24 cellular contexts compared by ENCODE assay signal in the genomic region with DNA sequence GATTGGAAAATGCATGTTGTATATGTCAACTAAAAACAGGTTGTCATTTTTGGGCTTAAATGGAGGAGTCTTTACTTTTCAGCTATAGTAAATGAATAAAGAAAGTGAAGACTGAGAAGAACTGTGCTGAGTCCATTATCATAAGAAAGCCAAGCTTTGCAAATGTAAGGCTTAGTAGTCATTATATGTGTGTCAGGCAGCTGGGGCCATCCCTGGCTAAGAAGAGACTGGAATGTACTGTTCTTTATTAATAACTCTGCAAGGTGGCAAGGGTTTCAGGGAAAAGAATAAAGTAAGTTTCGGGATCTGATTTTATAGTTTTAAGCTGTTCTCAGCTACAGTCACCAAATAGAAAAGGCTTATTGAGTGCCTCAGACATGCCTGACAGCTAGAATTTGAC. TPM values are rescaled to one million over a fixed set of nuclear protein-coding genes. Genes with fewer than 3 reads are reported as not detected.
DNase-seq lines count a peak whose midpoint lies in the region; ATAC-seq and TF ChIP-seq lines count a peak whose summit lies in the region.
"Had no signal": no experiment of that assay in that cellular context is flagged by ENCODE, and none has a peak within 500 bp of the region (broad histone marks: within the 10 kb centered on the region; RNA-seq: fewer than 3 reads in every experiment).

No MANE protein-coding gene starts in this region.

- H2BK120ac ChIP-seq in neuronal stem cell (ENCODE audit: low read depth, low read length): no peak overlapping the region

- H2AK5ac ChIP-seq in neuronal stem cell (ENCODE audit: low read depth, low read length): no peak overlapping the region

- H3K9ac ChIP-seq in neuronal stem cell (ENCODE audit: low read depth, low read length, poor library complexity): no peak overlapping the region

- intact Hi-C loops in activated CD4-positive, alpha-beta T cell treated with anti-CD3 and anti-CD28 coated beads, Interleukin-2, amount 10 ng/mL, durations not matched to agents 24 days and 14 days (cut with micrococcal nuclease): no loop called here
- intact Hi-C loops in body of pancreas (cut with DNase I): no loop called here

- H3K9me3 ChIP-seq in body of pancreas (no peaks in the 10 kb centered on the region), neuronal stem cell (replicated peaks in 1 of 2; ENCODE audit: control insufficient read depth in 2 of 2, insufficient read depth in 1 of 2, low read depth in 1 of 2, low read length in 2 of 2) (no peaks in the 10 kb centered on the region)

- no peak overlapping the region for H3K4me3 Mint-ChIP-seq in activated CD4-positive, alpha-beta T cell treated with anti-CD3 and anti-CD28 coated beads, Interleukin-2, amount 10 ng/mL, durations not matched to agents 24 days and 14 days
- H3K4me3 Mint-ChIP-seq: CD8-positive, alpha-beta T cell; IgD-negative memory B cell; T-helper 17 cell had no signal

- no peak for TF ChIP-seq CTCF in body of pancreas (IDR thresholded peaks at IDR 0.05)

- no peaks in the 10 kb centered on the region for H3K4me1 Mint-ChIP-seq in activated CD4-positive, alpha-beta T cell treated with anti-CD3 and anti-CD28 coated beads, Interleukin-2, amount 10 ng/mL, durations not matched to agents 24 days and 14 days
- H3K4me1 Mint-ChIP-seq: IgD-negative memory B cell had no signal

- no peak for TF ChIP-seq POLR2A in body of pancreas (IDR thresholded peaks at IDR 0.05)

- H3K18ac ChIP-seq in neuronal stem cell (ENCODE audit: low read length): no peak overlapping the region

- H3K27ac Mint-ChIP-seq in activated CD4-positive, alpha-beta T cell treated with anti-CD3 and anti-CD28 coated beads, Interleukin-2, amount 10 ng/mL, durations not matched to agents 24 days and 14 days: no peak overlapping the region
- H3K27ac Mint-ChIP-seq: CD8-positive, alpha-beta T cell; IgD-negative memory B cell; T-helper 17 cell had no signal

- H3K27me3 ChIP-seq in body of pancreas (no peaks in the 10 kb centered on the region), neuronal stem cell (ENCODE audit: control insufficient read depth in 3 of 3, insufficient read depth in 3 of 3, low read depth in 1 of 3, low read length in 3 of 3) (no peaks in the 10 kb centered on the region)

- H3K23ac ChIP-seq in neuronal stem cell (ENCODE audit: low read depth, low read length, poor library complexity): no peak overlapping the region

- H3K79me1 ChIP-seq in neuronal stem cell (ENCODE audit: low read depth, low read length): no peaks in the 10 kb centered on the region

- H4K91ac ChIP-seq in neuronal stem cell (ENCODE audit: low read depth, low read length, poor library complexity): no peak overlapping the region

- H2BK5ac ChIP-seq in neuronal stem cell (ENCODE audit: low read length): no peak overlapping the region

- H3K4ac ChIP-seq in neuronal stem cell (ENCODE audit: low read length): no peak overlapping the region

- H3K9me3 Mint-ChIP-seq in activated CD4-positive, alpha-beta T cell treated with anti-CD3 and anti-CD28 coated beads, Interleukin-2, amount 10 ng/mL, durations not matched to agents 24 days and 14 days: peaks cover 4% of the 10 kb centered on the region
- H3K9me3 Mint-ChIP-seq: CD8-positive, alpha-beta T cell had no signal

- ATAC-seq in body of pancreas: no peak
- ATAC-seq: CD8-positive, alpha-beta T cell; T-helper 17 cell had no signal

- no peak overlapping the region for H2BK15ac ChIP-seq in neuronal stem cell (ENCODE audit: low read length)

- DNase-seq in NCI-H2227 (lab: John Stamatoyannopoulos, UW; ENCODE audit: unreplicated experiment) (peak; percentile 11), NCI-H2227 treated with DMSO at 0.1 percent for 48 hours (lab: John Stamatoyannopoulos, UW) (no peak), NCI-H69 (lab: John Stamatoyannopoulos, UW) (peak; percentile 46), ecto neural progenitor cell (ENCODE audit: low spot score) (peak; percentile 8), body of pancreas (no peak), neuronal stem cell (ENCODE audit: low spot score) (no peak)
- DNase-seq in activated CD4-positive, alpha-beta T cell treated with anti-CD3 and anti-CD28 coated beads, Interleukin-2, amount 10 ng/mL, durations not matched to agents 24 days and 14 days: no peak
- DNase-seq: 8988T; AML-193; C1 segment of cervical spinal cord; CD8-positive, alpha-beta T cell; DMS153; HCEC 1CT; Karpas-422; NCI-H1694 treated with DMSO at 0.1 percent for 48 hours; NCI-H2081 treated with DMSO at 0.1 percent for 48 hours; NCI-H510A; NCI-H774; OCI-M1; Right ventricle myocardium superior; SW 1271; T-helper 17 cell had no signal

- no peak overlapping the region for H3K4me2 ChIP-seq in neuronal stem cell (ENCODE audit: insufficient read depth, low read length, poor library complexity, severe bottlenecking)

- no peak overlapping the region for H4K8ac ChIP-seq in neuronal stem cell (ENCODE audit: low read depth, low read length)

- H2BK12ac ChIP-seq in neuronal stem cell (ENCODE audit: low read length): no peak overlapping the region

- H3K4me1 ChIP-seq in body of pancreas (peaks cover 42% of the 10 kb centered on the region), neuronal stem cell (ENCODE audit: control insufficient read depth in 2 of 2, insufficient read depth in 1 of 2, low read depth in 1 of 2, low read length in 2 of 2) (peaks cover 6 to 19% of the 10 kb centered on the region in 2 donors)

- H3K27ac ChIP-seq in body of pancreas (no peak overlapping the region), neuronal stem cell (replicated peaks; ENCODE audit: low read length) (no peak overlapping the region)
- H3K27ac ChIP-seq: HL-60 had no signal

- H3K36me3 ChIP-seq in body of pancreas (replicated peaks in 1 of 2; ENCODE audit: insufficient read depth in 1 of 2, low read depth in 2 of 2) (no peaks in the 10 kb centered on the region), neuronal stem cell (replicated peaks in 1 of 2; ENCODE audit: control insufficient read depth in 2 of 2, insufficient read depth in 2 of 2, low read length in 2 of 2) (peaks cover 0 to 2% of the 10 kb centered on the region in 2 donors)

- no peak overlapping the region for H3K4me3 ChIP-seq in body of pancreas
- H3K4me3 ChIP-seq in neuronal stem cell (ENCODE audit: low read length in 2 of 2): no peak overlapping the region

- no peak overlapping the region for H2AFZ ChIP-seq in neuronal stem cell (ENCODE audit: low read length)

- H3K36me3 Mint-ChIP-seq in activated CD4-positive, alpha-beta T cell treated with anti-CD3 and anti-CD28 coated beads, Interleukin-2, amount 10 ng/mL, durations not matched to agents 24 days and 14 days (ENCODE audit: low read depth): no peaks in the 10 kb centered on the region
- H3K36me3 Mint-ChIP-seq: CD8-positive, alpha-beta T cell; IgD-negative memory B cell had no signal

- H3K27me3 Mint-ChIP-seq in activated CD4-positive, alpha-beta T cell treated with anti-CD3 and anti-CD28 coated beads, Interleukin-2, amount 10 ng/mL, durations not matched to agents 24 days and 14 days: peaks cover 5% of the 10 kb centered on the region
- H3K27me3 Mint-ChIP-seq: IgD-negative memory B cell had no signal

- H3K14ac ChIP-seq in neuronal stem cell (ENCODE audit: low read length): no peak overlapping the region

- WGBS in body of pancreas, 2 donors: 96 to 100% methylated on average over 1 of the region's 1 CpG
- WGBS in neuronal stem cell (ENCODE audit: extremely low coverage in 2 of 2, insufficient read length in 2 of 2, insufficient replicate concordance in 1 of 2), 2 donors: no CpG with 5 or more reads among the region's 1 CpG

RNA-seq across cellular contexts. Expression of gene SRGAP1, which starts 48.7 kb away (rescaled TPM):
- total RNA-seq in activated CD4-positive, alpha-beta T cell treated with anti-CD3 and anti-CD28 coated beads, Interleukin-2, amount 10 ng/mL, durations not matched to agents 24 days and 14 days: 0.16 and 0.21 TPM in 2 replicates
- total RNA-seq in body of pancreas: 10 to 100 TPM in 1 of 2 donors, 1 to 10 TPM in 1; 8.8 to 14.8 TPM
- polyA plus RNA-seq in neuronal stem cell (2013, experiment 1 of 2): 2.6 TPM
- polyA plus RNA-seq in neuronal stem cell (2013, experiment 2 of 2): 2.2 TPM
- polyA plus RNA-seq: IgD-negative memory B cell had no signal

Comparison
In these comparisons a context has a peak if more than half of its experiments do, and no peak if none do; other contexts are left out.
1. DNase-seq: peak in NCI-H2227 (single experiment), NCI-H69 (single experiment) and ecto neural progenitor cell (single experiment); none in NCI-H2227 treated with DMSO at 0.1 percent for 48 hours (single experiment), activated CD4-positive, alpha-beta T cell treated with anti-CD3 and anti-CD28 coated beads, Interleukin-2, amount 10 ng/mL, durations not matched to agents 24 days and 14 days (single experiment), body of pancreas (0 of 4) and neuronal stem cell (single experiment).